9 cellular contexts compared by ENCODE assay signal in genomic region chrX:148500428-148501120, GRCh38. TPM values are rescaled to one million over a fixed set of nuclear protein-coding genes. Genes with fewer than 3 reads are reported as not detected.
DNase-seq lines count a peak whose midpoint lies in the region; ATAC-seq, FAIRE-seq and TF ChIP-seq lines count a peak whose summit lies in the region.
"Had no signal": no experiment of that assay in that cellular context is flagged by ENCODE, and none has a peak within 500 bp of the region (broad histone marks: within the 10 kb centered on the region; RNA-seq: fewer than 3 reads in every experiment).

TSS of gene AFF2 (plus strand) at chrX:148500617. CDS start at chrX:148501098, 481 bp downstream.

- H2AFZ ChIP-seq in GM12878 (ENCODE audit: control insufficient read depth, low read depth, low read length): no peak within 1 kb of the TSS

- no peak for TF ChIP-seq EP300 in GM12878 (IDR thresholded peaks at IDR 0.05; ENCODE audit: borderline replicate concordance in 1 of 2, control insufficient read depth in 1 of 2, low read depth in 2 of 2, low read length in 2 of 2)

- FAIRE-seq in GM12892 (lab: Jason Lieb, UNC): no peak
- FAIRE-seq in GM12878 (lab: Jason Lieb, UNC): no peak
- FAIRE-seq: TTC549 had no signal

- POLR2A ChIA-PET in GM12878 (lab: Charles Lee): no interaction called here

- SMC1A ChIA-PET in GM12878 (lab: Charles Lee; ENCODE audit: uncharacterized antibody, unreplicated experiment): no interaction called here

- no TSS peak for BruUV-seq in GM12878 (replicated peaks; lab: Mats Ljungman, UMichigan)

- no peak for TF ChIP-seq POLR2A in GM12892 (IDR thresholded peaks at IDR 0.05; ENCODE audit: low read depth, low read length)
- TF ChIP-seq POLR2A in GM12878 (IDR thresholded peaks at IDR 0.05; ENCODE audit: low read depth, low read length): no peak

- peaks cover 0 to 5% of the 10 kb centered on the region in 2 experiments; a peak in 3 of 4 replicates for H3K27me3 ChIP-seq in GM12878 (replicated peaks in 1 of 2; ENCODE audit: control insufficient read depth in 2 of 2, insufficient read depth in 2 of 2, low read length in 1 of 2)

- H3K4me2 ChIP-seq in GM12878 (ENCODE audit: control insufficient read depth, insufficient read depth): peak within 1 kb of the TSS; percentile 38

- no peak within 1 kb of the TSS for H3K9ac ChIP-seq in GM12878 (ENCODE audit: control insufficient read depth, insufficient read depth, low read length)

- CTCF ChIA-PET in GM12878 (lab: Yijun Ruan, JAX): no interaction called here

- RAD21 ChIA-PET in GM12878 (lab: Charles Lee; ENCODE audit: unreplicated experiment): no interaction called here

- no peak for TF ChIP-seq RAD21 in GM12878 (IDR thresholded peaks at IDR 0.05; ENCODE audit: insufficient read depth, low read depth, low read length)

- intact Hi-C loops in GM12878 (cut with micrococcal nuclease; ENCODE audit: unreplicated experiment): no loop called here

- 37% methylated on average over 37 of the region's 98 CpGs for WGBS in GM12878 (ENCODE audit: insufficient coverage, insufficient replicate concordance, low lambda C conversion rate, missing lambda C conversion rate)

- TF ChIP-seq CTCF in GM12878 (IDR thresholded peaks at IDR 0.05 in 2 of 3, conservative IDR thresholded peaks at IDR 0.05 in 1 of 3; ENCODE audit: control insufficient read depth in 2 of 3, extremely low read depth in 1 of 3, insufficient read depth in 1 of 3, low read depth in 3 of 3, low read length in 3 of 3): no peak

- in situ Hi-C loops in GM12878 (cut with MboI): no loop called here

- H3K36me3 ChIP-seq in GM12878 (ENCODE audit: control insufficient read depth in 2 of 2, insufficient read depth in 2 of 2, low read length in 1 of 2): no peaks in the 10 kb centered on the region

- no peak within 1 kb of the TSS for H3K27ac ChIP-seq in GM12878 (ENCODE audit: control insufficient read depth, insufficient read depth)

- no peaks in the 10 kb centered on the region for H3K4me1 ChIP-seq in GM12878 (ENCODE audit: control insufficient read depth, insufficient read depth, low read length)

- DNase-seq in GM12892 (ENCODE audit: insufficient read length): peak; percentile 13
- DNase-seq in SW480 (ENCODE audit: low spot score): peak; percentile 22
- no peak for DNase-seq in GM12878 (ENCODE audit: low read depth, low spot score)
- peak; percentile 1 for DNase-seq in iris pigment epithelial cell (ENCODE audit: low read depth)
- DNase-seq in stimulated activated CD4-positive, alpha-beta T cell treated with anti-CD3 and anti-CD28 coated beads, Interleukin-1b, Interleukin-23, amount 100 ng/mL, for 48 hours: peak; percentile 47

- 0 out of 2 replicates have a peak within 1 kb of the TSS, but pooled peaks have one; percentile 32 for H3K4me3 ChIP-seq in GM12878

- ATAC-seq in HG03159 (IDR thresholded peaks at IDR 0.05; ENCODE audit: unreplicated experiment) (peak; percentile 45), GM12878 (no peak; the same call in 2 of the 3 replicates), GM21737 (IDR thresholded peaks at IDR 0.05; ENCODE audit: unreplicated experiment) (no peak), GM21423 (IDR thresholded peaks at IDR 0.05; ENCODE audit: unreplicated experiment) (no peak)

- H4K20me1 ChIP-seq in GM12878 (ENCODE audit: control insufficient read depth, insufficient read depth): no peaks in the 10 kb centered on the region

- no peaks in the 10 kb centered on the region; the same call in 2 of the 3 replicates for H3K9me3 ChIP-seq in GM12878 (replicated peaks; ENCODE audit: control insufficient read depth, insufficient read depth, low read length)

- no peaks in the 10 kb centered on the region for H3K79me2 ChIP-seq in GM12878 (ENCODE audit: control insufficient read depth, insufficient read depth, low read length)

TF ChIP-seq in GM12878, 131 proteins besides CTCF, POLR2A, EP300 and RAD21:
- TF ChIP-seq PAX8 (IDR thresholded peaks at IDR 0.05) (no peak), SUZ12 (IDR thresholded peaks at IDR 0.05; ENCODE audit: unreplicated experiment) (peak; percentile 70)

RNA-seq across cellular contexts. Expression of gene AFF2, which starts in this region (rescaled TPM):
- 0.06 TPM for polyA plus RNA-seq in GM12892 (2012; ENCODE audit: missing spikeins)
- 0.13 TPM in 1 of 2 replicates, not detected in the other for total RNA-seq in GM12878 (2013; cell fraction: nucleolus; rRNA removed)
- not detected in 2 replicates for total RNA-seq in GM12878 (2014; rRNA removed)
- not detected in 2 replicates for total RNA-seq in GM12878 (2014; rRNA removed; fragmentation: Illumina TruSeq; extraction: Trizol)
- total RNA-seq in GM12878 (2021): not detected in 2 replicates
- polyA plus RNA-seq in GM12878 (2011; ENCODE audit: low read depth): not detected
- 0.03 and 0.04 TPM in 2 replicates for polyA plus RNA-seq in GM12878 (2011; rRNA removed)
- 0.01 and 0.03 TPM in 2 replicates for polyA plus RNA-seq in GM12878 (2011; cell fraction: cytosol; rRNA removed)
- polyA plus RNA-seq in GM12878 (2011; cell fraction: nucleus; rRNA removed): 0.03 and 0.04 TPM in 2 replicates
- 0.10 TPM in 1 of 2 replicates, not detected in the other for polyA plus RNA-seq in GM12878 (2012)
- polyA plus RNA-seq in GM12878 (2014; fragmentation: Illumina TruSeq; extraction: Trizol): 0.21 TPM in 1 of 2 replicates, not detected in the other
- polyA plus RNA-seq in GM12878 (2014; fragmentation: Nextera tagmentation; extraction: Ambion mirVana): under 1 TPM in 1 of 2 experiments, not detected in 1; under 0.01 TPM
- polyA plus RNA-seq in GM12878 (2014; rRNA removed): 0.06 TPM in 1 of 2 replicates, not detected in the other
- not detected for polyA plus RNA-seq in GM12878 (2016; fragmentation: Nextera tagmentation; extraction: Ambion mirVana)
- under 0.01 and 0.22 TPM in 2 replicates for polyA minus RNA-seq in GM12878 (2011; rRNA and poly(A)+ RNA removed)
- not detected in 2 replicates for polyA minus RNA-seq in GM12878 (2011; cell fraction: cytosol; rRNA and poly(A)+ RNA removed)
- under 0.01 TPM in 1 of 2 replicates, not detected in the other for polyA minus RNA-seq in GM12878 (2011; cell fraction: nucleus; rRNA and poly(A)+ RNA removed)
